ENCODE assay signal across 1 cellular context in genomic region chr4:74377714-74378113, GRCh38.
TF ChIP-seq lines count a peak whose summit lies in the region.

No MANE protein-coding gene starts in this region.

TF ChIP-seq in IMR-90, 13 proteins besides CTCF, POLR2A, EP300 and RAD21:
- TF ChIP-seq MXI1 (IDR thresholded peaks at IDR 0.05; ENCODE audit: borderline replicate concordance, low read depth, low read length): no peak
- no peak for TF ChIP-seq BHLHE40 (IDR thresholded peaks at IDR 0.05; ENCODE audit: low read depth, low read length)
- TF ChIP-seq ELK1 (IDR thresholded peaks at IDR 0.05; ENCODE audit: borderline replicate concordance, low read depth, low read length): no peak
- TF ChIP-seq CHD1 (IDR thresholded peaks at IDR 0.05; ENCODE audit: low read depth, low read length): no peak
- no peak for TF ChIP-seq USF2 (IDR thresholded peaks at IDR 0.05; ENCODE audit: low read depth, low read length)
- TF ChIP-seq SMC3 (IDR thresholded peaks at IDR 0.05; ENCODE audit: low read depth, low read length): no peak
- TF ChIP-seq NFE2L2 (IDR thresholded peaks at IDR 0.05; ENCODE audit: low read depth, low read length): no peak
- TF ChIP-seq MAZ (IDR thresholded peaks at IDR 0.05; ENCODE audit: borderline replicate concordance, low read depth, low read length): no peak
- no peak for TF ChIP-seq RFX5 (IDR thresholded peaks at IDR 0.05; ENCODE audit: low read depth, low read length)
- no peak for TF ChIP-seq RCOR1 (IDR thresholded peaks at IDR 0.05; ENCODE audit: insufficient replicate concordance, low read length)
